Comparison of ENCODE assay signal across 8 cellular contexts in the genomic region with DNA sequence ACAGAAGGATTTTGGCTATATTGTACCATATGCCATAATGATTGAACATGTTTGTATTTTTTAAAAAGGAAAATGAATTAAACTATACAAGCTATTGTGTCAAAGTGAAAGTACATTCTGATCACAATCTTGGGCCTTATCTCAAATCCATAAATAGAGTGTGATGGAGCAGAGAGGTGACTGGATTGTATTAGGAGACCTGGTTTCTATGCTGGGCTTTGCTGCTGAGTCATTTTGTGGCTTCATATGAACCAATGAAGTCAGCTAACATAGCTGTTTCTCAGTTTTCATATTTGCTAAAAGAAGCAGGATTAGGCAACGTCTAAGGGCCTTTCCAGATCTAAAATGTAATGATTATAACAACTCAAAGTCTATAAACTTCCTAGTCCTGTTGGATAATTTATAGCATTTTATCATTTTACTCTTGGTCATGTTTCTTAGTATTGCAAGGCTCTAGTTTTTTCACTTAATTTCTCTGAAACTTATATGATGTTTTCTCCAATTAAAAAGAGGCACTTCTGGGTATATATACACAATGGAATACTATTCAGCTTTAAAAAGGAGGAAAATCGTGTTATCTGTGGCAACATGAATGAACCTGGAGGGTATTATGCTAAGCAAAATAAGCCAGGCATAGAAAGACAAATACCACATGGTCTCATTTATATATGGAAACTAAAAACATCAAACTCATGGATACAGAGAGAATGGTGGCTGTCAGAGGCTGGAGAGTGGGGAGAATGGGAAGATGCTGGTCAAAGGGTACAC.
DNase-seq lines count a peak whose midpoint lies in the region; ATAC-seq and TF ChIP-seq lines count a peak whose summit lies in the region.

No MANE protein-coding gene starts in this region.

- H2BK5ac ChIP-seq in IMR-90 (ENCODE audit: low read depth, low read length, poor library complexity, severe bottlenecking), result peak overlapping the region; percentile 42

- 0 out of 2 replicates have a peak overlapping the region, but pooled peaks have one; percentile 51 for H4K91ac ChIP-seq in IMR-90 (ENCODE audit: insufficient read depth, low read depth, low read length)

- no peak overlapping the region; a peak in 1 of 4 replicates for H4K8ac ChIP-seq in IMR-90 (ENCODE audit: low read depth in 2 of 2, low read length in 2 of 2)

- peak overlapping the region; percentile 37; the same call in 1 of the 2 replicates for H2BK120ac ChIP-seq in IMR-90 (ENCODE audit: low read depth, low read length)

- CTCF ChIA-PET in IMR-90 (lab: Yijun Ruan, JAX), result interaction anchor here (0.6 to 1.6 kb wide), 3 partner anchors 10 to 169 kb away, joined by 3 to 9 read pairs (median 7); a partner anchor contains a TSS

- intact Hi-C loops in IMR-90 (cut with micrococcal nuclease), result loop anchor here (5.0 kb wide), 1 partner anchor 80 kb away; no protein-coding TSS in a partner anchor

- no peaks in the 10 kb centered on the region for H3F3A ChIP-seq in neural progenitor cell (ENCODE audit: low read depth)

- H3K14ac ChIP-seq in IMR-90 (replicated peaks; ENCODE audit: low read depth, low read length), result peak overlapping the region; percentile 25

- H2BK15ac ChIP-seq in IMR-90 (ENCODE audit: low read depth, low read length), result peak overlapping the region; percentile 83; the same call in 2 of the 3 replicates

- dilution Hi-C loops in IMR-90 (cut with HindIII; ENCODE audit: low sequenced_read_pairs, unreplicated experiment), result no loop called here

- H3K9me1 ChIP-seq in IMR-90 (ENCODE audit: insufficient read depth, low read length), result peaks cover 4% of the 10 kb centered on the region; the same call in 1 of the 2 replicates

- TF ChIP-seq EP300 in upper lobe of left lung (IDR thresholded peaks at IDR 0.05), result no peak

- H3K27me3 ChIP-seq in IMR-90 (ENCODE audit: control insufficient read depth, insufficient read depth, low read length) (no peaks in the 10 kb centered on the region), upper lobe of left lung (no peaks in the 10 kb centered on the region), neural progenitor cell (no peaks in the 10 kb centered on the region)

- no peak overlapping the region for H3K23ac ChIP-seq in IMR-90 (ENCODE audit: low read depth, low read length)

- TF ChIP-seq RAD21 in IMR-90 (IDR thresholded peaks at IDR 0.05; ENCODE audit: low read length), result no peak

- H3K4me1 ChIP-seq in IMR-90 (ENCODE audit: control insufficient read depth, insufficient read depth, low read length), result peaks cover 8% of the 10 kb centered on the region
- peaks cover 0 to 4% (median 2%) of the 10 kb centered on the region in 4 donors for H3K4me1 ChIP-seq in upper lobe of left lung
- no peaks in the 10 kb centered on the region for H3K4me1 ChIP-seq in neural progenitor cell

- H4K20me1 ChIP-seq in IMR-90 (ENCODE audit: insufficient read depth, low read length) (no peaks in the 10 kb centered on the region), neural progenitor cell (ENCODE audit: low read depth) (no peaks in the 10 kb centered on the region)

- no peak overlapping the region for H3K4me3 Mint-ChIP-seq in neural progenitor cell

- H3K56ac ChIP-seq in IMR-90 (ENCODE audit: extremely low read depth, insufficient read depth, low read length), result no peak overlapping the region

- POLR2A ChIA-PET in IMR-90 (lab: Charles Lee; ENCODE audit: unreplicated experiment), result no interaction called here

- H3K36me3 Mint-ChIP-seq in neural progenitor cell, result peaks cover 15% of the 10 kb centered on the region

- H2BK20ac ChIP-seq in IMR-90 (ENCODE audit: low read depth, low read length), result peak overlapping the region; percentile 5; the same call in 1 of the 2 replicates

- H2AFZ ChIP-seq in IMR-90 (replicated peaks; ENCODE audit: low read length, poor library complexity), result no peak overlapping the region
- H2AFZ ChIP-seq in neural progenitor cell (replicated peaks), result no peak overlapping the region

- peak; percentile 76 for DNase-seq in AG10803 (ENCODE audit: low read depth)
- peak; percentile 94 for DNase-seq in IMR-90
- DNase-seq in fibroblast of mammary gland (ENCODE audit: low read depth), result peak; percentile 91
- no peak for DNase-seq in upper lobe of left lung
- DNase-seq in neural progenitor cell (ENCODE audit: low spot score), result no peak
- no peak for DNase-seq in cortex of kidney (lab: John Stamatoyannopoulos, UW)
- no peak for DNase-seq in foreskin melanocyte

- no peak overlapping the region for H4K5ac ChIP-seq in IMR-90 (ENCODE audit: low read depth, low read length)

- peak overlapping the region; percentile 74 for H2AK5ac ChIP-seq in IMR-90 (ENCODE audit: low read depth, low read length)

- TF ChIP-seq POLR2A in IMR-90 (IDR thresholded peaks at IDR 0.05; ENCODE audit: low read depth, low read length) (no peak), upper lobe of left lung (IDR thresholded peaks at IDR 0.05) (no peak)

- in situ Hi-C loops in IMR-90 (cut with MboI; ENCODE audit: low sequenced_read_pairs), result no loop called here

- BruUV-seq in IMR-90 (replicated peaks; lab: Mats Ljungman, UMichigan), result no TSS peak

- H3K9ac ChIP-seq in IMR-90 (ENCODE audit: low read depth, low read length), result no peak overlapping the region; the same call in 1 of the 2 replicates
- no peak overlapping the region for H3K9ac ChIP-seq in neural progenitor cell

- TF ChIP-seq CTCF in AG10803 (conservative IDR thresholded peaks at IDR 0.05; ENCODE audit: low read length) (no peak), IMR-90 (conservative IDR thresholded peaks at IDR 0.05; ENCODE audit: low read depth, low read length) (no peak), fibroblast of mammary gland (conservative IDR thresholded peaks at IDR 0.05; ENCODE audit: control insufficient read depth, insufficient read depth, low read depth, low read length) (no peak), upper lobe of left lung (IDR thresholded peaks at IDR 0.05) (no peak), neural progenitor cell (IDR thresholded peaks at IDR 0.05) (no peak)

- H3K27ac ChIP-seq in IMR-90 (ENCODE audit: insufficient read depth, low read length) (peak overlapping the region; percentile 48; the same call in 1 of the 2 replicates), upper lobe of left lung (no peak overlapping the region), neural progenitor cell (no peak overlapping the region)

- peak overlapping the region; percentile 28; the same call in 1 of the 2 replicates for H3K4me2 ChIP-seq in IMR-90 (ENCODE audit: low read depth, low read length)
- H3K4me2 ChIP-seq in neural progenitor cell, result no peak overlapping the region

- no peak overlapping the region for H3K4ac ChIP-seq in IMR-90 (ENCODE audit: low read depth, low read length)

- H3K79me1 ChIP-seq in IMR-90 (ENCODE audit: low read depth in 1 of 2, low read length in 2 of 2), result no peaks in the 10 kb centered on the region

- H3K27me3 Mint-ChIP-seq in neural progenitor cell (ENCODE audit: insufficient read depth, low read depth), result peaks cover 2% of the 10 kb centered on the region

- H3K4me3 ChIP-seq in AG10803 (ENCODE audit: low read length) (no peak overlapping the region), IMR-90 (ENCODE audit: insufficient read depth, low read depth, low read length) (no peak overlapping the region), fibroblast of mammary gland (ENCODE audit: control insufficient read depth, low read depth, low read length) (no peak overlapping the region), upper lobe of left lung (no peak overlapping the region), neural progenitor cell (no peak overlapping the region)

- WGBS in IMR-90 (ENCODE audit: extremely low coverage in 2 of 2, insufficient read length in 1 of 2), 2 experiments, result no CpG with 5 or more reads among the region's 2 CpGs
- WGBS in upper lobe of left lung, 2 donors, result 49 to 50% methylated on average over 2 of the region's 2 CpGs

- H2AK9ac ChIP-seq in IMR-90 (replicated peaks; ENCODE audit: low read depth, low read length, poor library complexity), result no peak overlapping the region

- peak overlapping the region; percentile 2; the same call in 1 of the 2 replicates for H3K18ac ChIP-seq in IMR-90 (ENCODE audit: low read depth, low read length)

- ATAC-seq in GM21515 (IDR thresholded peaks at IDR 0.05; ENCODE audit: unreplicated experiment) (peak; percentile 73), IMR-90 (ENCODE audit: low read depth) (peak; percentile 88), upper lobe of left lung (ENCODE audit: low FRiP score in 2 of 2) (peak; percentile 40 to 84)

- H3K4me1 Mint-ChIP-seq in neural progenitor cell, result no peaks in the 10 kb centered on the region

- H3K9me3 ChIP-seq in IMR-90 (ENCODE audit: control insufficient read depth, insufficient read depth, low read length) (no peaks in the 10 kb centered on the region), upper lobe of left lung (no peaks in the 10 kb centered on the region), neural progenitor cell (ENCODE audit: low read depth) (no peaks in the 10 kb centered on the region)

- no peaks in the 10 kb centered on the region for H3K79me2 ChIP-seq in neural progenitor cell (ENCODE audit: low read depth)

- H3K9me3 Mint-ChIP-seq in neural progenitor cell, result no peaks in the 10 kb centered on the region

- H3K27ac Mint-ChIP-seq in neural progenitor cell, result no peak overlapping the region

- H3K36me3 ChIP-seq in IMR-90 (ENCODE audit: control insufficient read depth, insufficient read depth, low read length) (no peaks in the 10 kb centered on the region), upper lobe of left lung (no peaks in the 10 kb centered on the region), neural progenitor cell (no peaks in the 10 kb centered on the region)

TF ChIP-seq in IMR-90, 13 proteins besides CTCF, POLR2A, EP300 and RAD21:
- TF ChIP-seq CEBPB (IDR thresholded peaks at IDR 0.05; ENCODE audit: low read depth, low read length) (peak; percentile 96), SMC3 (IDR thresholded peaks at IDR 0.05; ENCODE audit: low read depth, low read length) (no peak), MAFK (IDR thresholded peaks at IDR 0.05; ENCODE audit: low read depth, low read length) (peak; percentile 57), FOS (IDR thresholded peaks at IDR 0.05; ENCODE audit: low read depth, low read length) (peak; percentile 82; the same call in 1 of the 2 replicates), RCOR1 (IDR thresholded peaks at IDR 0.05; ENCODE audit: insufficient replicate concordance, low read length) (no peak), NFE2L2 (IDR thresholded peaks at IDR 0.05; ENCODE audit: low read depth, low read length) (peak; percentile 90), BHLHE40 (IDR thresholded peaks at IDR 0.05; ENCODE audit: low read depth, low read length) (no peak)
TF ChIP-seq in IMR-90: peak in this region for 4.

Comparison
In these comparisons a context has a peak if more than half of its experiments do, and no peak if none do; other contexts are left out.
1. DNase-seq: peak in AG10803 (single experiment), IMR-90 (single experiment) and fibroblast of mammary gland (single experiment); none in upper lobe of left lung (0 of 2), neural progenitor cell (single experiment), cortex of kidney (single experiment) and foreskin melanocyte (single experiment).
2. Peak in every context shown above with its lines, with median percentiles within 50 percentile points of each other: ATAC-seq.